ENCODE assay signal across 20 cellular contexts in the genomic region with DNA sequence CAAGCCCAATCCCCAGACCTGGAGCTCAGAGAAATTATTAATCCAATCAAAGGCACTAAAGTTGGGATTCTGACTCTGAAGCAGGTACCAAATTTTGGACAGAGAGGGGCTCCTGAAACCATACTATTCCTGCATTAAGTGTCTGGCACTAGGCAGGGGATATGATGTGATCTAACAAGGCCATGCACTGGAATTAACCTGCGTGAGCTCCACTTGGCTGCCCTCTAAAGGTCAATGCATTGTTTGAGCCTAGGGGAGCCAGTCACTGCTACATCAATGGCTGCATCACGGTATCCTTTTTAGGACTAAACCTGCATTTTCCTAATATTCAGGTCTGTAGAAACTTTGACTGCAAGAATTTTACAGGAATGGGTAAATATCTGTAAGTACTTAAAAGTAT. TPM values are rescaled to one million over a fixed set of nuclear protein-coding genes. Genes with fewer than 3 reads are reported as not detected.
DNase-seq lines count a peak whose midpoint lies in the region; ATAC-seq, FAIRE-seq and TF ChIP-seq lines count a peak whose summit lies in the region.
"Had no signal": no experiment of that assay in that cellular context is flagged by ENCODE, and none has a peak within 500 bp of the region (broad histone marks: within the 10 kb centered on the region; RNA-seq: fewer than 3 reads in every experiment).

No MANE protein-coding gene starts in this region.

- no peaks in the 10 kb centered on the region for H3K9me2 ChIP-seq in HCT116 (ENCODE audit: insufficient read depth)

- H3K27me3 Mint-ChIP-seq in endodermal cell (ENCODE audit: insufficient read depth), result no peaks in the 10 kb centered on the region
- H3K27me3 Mint-ChIP-seq in CD8-positive, alpha-beta T cell (ENCODE audit: low read depth), result no peaks in the 10 kb centered on the region

- no peak overlapping the region for H3K4me3 ChIP-seq in A549
- no peak overlapping the region for H3K4me3 ChIP-seq in HCT116 (replicated peaks in 1 of 2; ENCODE audit: low read depth in 1 of 2, low read length in 2 of 2)
- no peak overlapping the region for H3K4me3 ChIP-seq in RWPE2 (ENCODE audit: severe bottlenecking)
- H3K4me3 ChIP-seq in endodermal cell (ENCODE audit: low read length), result no peak overlapping the region
- H3K4me3 ChIP-seq in CD8-positive, alpha-beta T cell (ENCODE audit: low read depth, low read length), result no peak overlapping the region
- H3K4me3 ChIP-seq: right atrium auricular region had no signal

- H3K36me3 Mint-ChIP-seq in endodermal cell (ENCODE audit: low read depth), result peaks cover 1% of the 10 kb centered on the region
- H3K36me3 Mint-ChIP-seq in CD8-positive, alpha-beta T cell, result no peaks in the 10 kb centered on the region
- H3K36me3 Mint-ChIP-seq: naive B cell; stimulated activated memory B cell treated with anti-CD40 and anti-IgM and Interleukin-4, amounts not matched to agents 10 μg/mL and 1 μg/mL and 100 μg/mL, for 72 hours had no signal

- H3K4me3 Mint-ChIP-seq in endodermal cell, result no peak overlapping the region
- no peak overlapping the region for H3K4me3 Mint-ChIP-seq in CD8-positive, alpha-beta T cell
- H3K4me3 Mint-ChIP-seq: naive B cell; stimulated activated memory B cell treated with anti-CD40 and anti-IgM and Interleukin-4, amounts not matched to agents 10 μg/mL and 1 μg/mL and 100 μg/mL, for 72 hours had no signal

- CTCF ChIA-PET in A549 (lab: Yijun Ruan, JAX) (interaction anchor here (0.6 to 0.8 kb wide), 2 partner anchors 20 to 376 kb away, joined by 3 read pairs; no protein-coding TSS in a partner anchor), HCT116 (lab: Charles Lee) (interaction anchor here (1.1 kb wide), 1 partner anchor 43 kb away, joined by 3 read pairs; no protein-coding TSS in a partner anchor)
- CTCF ChIA-PET in CD8-positive, alpha-beta T cell (lab: Charles Lee), result interaction anchor here (10.4 kb wide), 1 partner anchor 14 kb away, joined by 293 read pairs; no protein-coding TSS in a partner anchor

- H3K4me1 ChIP-seq in A549 (no peaks in the 10 kb centered on the region), HCT116 (ENCODE audit: control insufficient read depth in 1 of 2, insufficient read depth in 2 of 2, low read length in 2 of 2) (no peaks in the 10 kb centered on the region), RWPE2 (ENCODE audit: insufficient read depth, poor library complexity, severe bottlenecking) (no peaks in the 10 kb centered on the region), endodermal cell (ENCODE audit: control insufficient read depth, insufficient read depth, low read length) (no peaks in the 10 kb centered on the region)
- peaks cover 15% of the 10 kb centered on the region for H3K4me1 ChIP-seq in CD8-positive, alpha-beta T cell (ENCODE audit: insufficient read depth, low read length)
- H3K4me1 ChIP-seq: right atrium auricular region had no signal

- RAD21 ChIA-PET in HCT116 (lab: Charles Lee; ENCODE audit: low non-redundant PET in 1 of 2, low total read pairs in 2 of 2, uncharacterized antibody in 2 of 2, unreplicated experiment in 2 of 2), result no interaction called here

- no peaks in the 10 kb centered on the region for H4K20me1 ChIP-seq in HCT116 (ENCODE audit: insufficient read depth)

- no peak overlapping the region for H3K27ac Mint-ChIP-seq in endodermal cell
- no peak overlapping the region for H3K27ac Mint-ChIP-seq in CD8-positive, alpha-beta T cell
- H3K27ac Mint-ChIP-seq: stimulated activated memory B cell treated with anti-CD40 and anti-IgM and Interleukin-4, amounts not matched to agents 10 μg/mL and 1 μg/mL and 100 μg/mL, for 72 hours had no signal

- FAIRE-seq in A549 (lab: Jason Lieb, UNC), result no peak
- FAIRE-seq: frontal cortex, GM12892, RCC 7860 had no signal

- H3K36me3 ChIP-seq in HCT116 (ENCODE audit: control insufficient read depth in 1 of 2, insufficient read depth in 2 of 2, low read length in 2 of 2) (no peaks in the 10 kb centered on the region), RWPE2 (ENCODE audit: low read depth) (no peaks in the 10 kb centered on the region), endodermal cell (ENCODE audit: control insufficient read depth, insufficient read depth, low read length) (no peaks in the 10 kb centered on the region)
- no peaks in the 10 kb centered on the region for H3K36me3 ChIP-seq in CD8-positive, alpha-beta T cell (ENCODE audit: insufficient read depth, low read length)
- H3K36me3 ChIP-seq: right atrium auricular region had no signal

- no peaks in the 10 kb centered on the region for H3K9me3 ChIP-seq in A549
- H3K9me3 ChIP-seq in HCT116 (ENCODE audit: control insufficient read depth in 1 of 2, insufficient read depth in 1 of 2, low read depth in 1 of 2, low read length in 2 of 2), result no peaks in the 10 kb centered on the region
- H3K9me3 ChIP-seq in RWPE2 (ENCODE audit: severe bottlenecking), result no peaks in the 10 kb centered on the region
- H3K9me3 ChIP-seq in endodermal cell (ENCODE audit: control insufficient read depth, low read length), result peaks cover 25% of the 10 kb centered on the region
- no peaks in the 10 kb centered on the region for H3K9me3 ChIP-seq in CD8-positive, alpha-beta T cell (ENCODE audit: low read length)
- H3K9me3 ChIP-seq: right atrium auricular region had no signal

- ATAC-seq in A549 (peak; percentile 73; a peak in 5 of 6 replicates), HCT116 (peak; percentile 86), RWPE2 (ENCODE audit: low read depth) (peak; percentile 65; the same call in 2 of the 3 replicates)
- ATAC-seq in CD8-positive, alpha-beta T cell, result no peak
- ATAC-seq: stimulated activated memory B cell treated with anti-CD40 and anti-IgM and Interleukin-4, amounts not matched to agents 10 μg/mL and 1 μg/mL and 100 μg/mL, for 72 hours had no signal

- H3K27me3 ChIP-seq in HCT116 (ENCODE audit: insufficient read depth, low read length) (no peaks in the 10 kb centered on the region), RWPE2 (ENCODE audit: insufficient read depth, poor library complexity, severe bottlenecking) (no peaks in the 10 kb centered on the region), endodermal cell (ENCODE audit: control insufficient read depth, insufficient read depth, low read length, poor library complexity, severe bottlenecking) (no peaks in the 10 kb centered on the region)
- no peaks in the 10 kb centered on the region for H3K27me3 ChIP-seq in CD8-positive, alpha-beta T cell (ENCODE audit: insufficient read depth, low read length)
- H3K27me3 ChIP-seq: right atrium auricular region had no signal

- H3K9me3 Mint-ChIP-seq in endodermal cell, result peaks cover 7% of the 10 kb centered on the region
- H3K9me3 Mint-ChIP-seq in CD8-positive, alpha-beta T cell, result no peaks in the 10 kb centered on the region
- H3K9me3 Mint-ChIP-seq: stimulated activated memory B cell treated with anti-CD40 and anti-IgM and Interleukin-4, amounts not matched to agents 10 μg/mL and 1 μg/mL and 100 μg/mL, for 72 hours had no signal

- H3K79me2 ChIP-seq in HCT116 (ENCODE audit: insufficient read depth, low read length), result no peaks in the 10 kb centered on the region

- intact Hi-C loops in HCT116 (cut with micrococcal nuclease), result no loop called here
- intact Hi-C loops in CD8-positive, alpha-beta T cell (cut with DNase I, micrococcal nuclease), result loop anchor here in 1 of 2 experiments (10.0 kb wide), 2 partner anchors 182 to 332 kb away; no protein-coding TSS in a partner anchor

- TF ChIP-seq POLR2A in A549 (IDR thresholded peaks at IDR 0.05; ENCODE audit: low read length) (no peak), HCT116 (IDR thresholded peaks at IDR 0.05; ENCODE audit: borderline replicate concordance, extremely low read depth, insufficient read depth, insufficient read length) (no peak)

- no peak overlapping the region for H3K27ac ChIP-seq in A549
- H3K27ac ChIP-seq in HCT116 (ENCODE audit: low read depth, low read length), result no peak overlapping the region
- H3K27ac ChIP-seq in RWPE2 (ENCODE audit: poor library complexity, severe bottlenecking), result no peak overlapping the region
- no peak overlapping the region for H3K27ac ChIP-seq in endodermal cell (ENCODE audit: low read depth, low read length)
- H3K27ac ChIP-seq in CD8-positive, alpha-beta T cell (ENCODE audit: low read depth, low read length), result no peak overlapping the region
- H3K27ac ChIP-seq: right atrium auricular region had no signal

- TF ChIP-seq RAD21 in A549 (conservative IDR thresholded peaks at IDR 0.05 in 1 of 2, IDR thresholded peaks at IDR 0.05 in 1 of 2) (no peak), HCT116 (IDR thresholded peaks at IDR 0.05; ENCODE audit: low read depth) (peak; percentile 41; the same call in 1 of the 2 replicates)

- BruUV-seq in HCT116 (replicated peaks; lab: Mats Ljungman, UMichigan), result no TSS peak

- H3K4me1 Mint-ChIP-seq in endodermal cell, result peaks cover 22% of the 10 kb centered on the region
- peaks cover 16% of the 10 kb centered on the region for H3K4me1 Mint-ChIP-seq in CD8-positive, alpha-beta T cell (ENCODE audit: low read depth)
- H3K4me1 Mint-ChIP-seq: naive B cell; stimulated activated memory B cell treated with anti-CD40 and anti-IgM and Interleukin-4, amounts not matched to agents 10 μg/mL and 1 μg/mL and 100 μg/mL, for 72 hours had no signal

- TF ChIP-seq EP300 in A549 (IDR thresholded peaks at IDR 0.05), result no peak

- peak in 1 of 2 experiments; percentile 9 for DNase-seq in A549 (ENCODE audit: low read depth in 1 of 2, low spot score in 1 of 2)
- DNase-seq in HCT116 (ENCODE audit: low read depth, low spot score), result no peak
- DNase-seq in RWPE2 (ENCODE audit: low spot score), result no peak
- DNase-seq in endodermal cell, result peak; percentile 77
- no peak for DNase-seq in activated CD4-positive, CD25-positive, alpha-beta regulatory T cell (lab: John Stamatoyannopoulos, UW)
- DNase-seq in HCEC 1CT, result no peak
- no peak for DNase-seq in CD8-positive, alpha-beta T cell
- DNase-seq in NCI-H1694 (lab: John Stamatoyannopoulos, UW), result no peak
- DNase-seq: activated naive CD4-positive, alpha-beta T cell treated with Interleukin-2 at 50 U/mL for 16 hours; effector memory CD4-positive, alpha-beta T cell; naive B cell; NCI-H2227 treated with DMSO at 0.1 percent for 48 hours; stimulated activated CD4-positive, alpha-beta T cell treated with anti-CD3 and anti-CD28 coated beads, Interleukin-4, amount 100 ng/mL, for 4 hours; T1000 had no signal

- H3K4me2 ChIP-seq in A549 (no peak overlapping the region), HCT116 (ENCODE audit: low read length) (no peak overlapping the region)

- H3K9ac ChIP-seq in HCT116 (ENCODE audit: low read length), result no peak overlapping the region
- H3K9ac ChIP-seq in endodermal cell (ENCODE audit: extremely low read depth, low read length, poor library complexity, severe bottlenecking), result no peak overlapping the region

- H2AFZ ChIP-seq in HCT116 (ENCODE audit: low read depth, low read length, poor library complexity, severe bottlenecking), result no peak overlapping the region

- POLR2A ChIA-PET in A549 (lab: Yijun Ruan, JAX) (no interaction called here), HCT116 (lab: Charles Lee) (no interaction called here)
- POLR2A ChIA-PET in CD8-positive, alpha-beta T cell (lab: Charles Lee), result interaction anchor here (1.3 kb wide), 1 partner anchor 17 kb away, joined by 5 read pairs; no protein-coding TSS in a partner anchor

- WGBS in A549 (ENCODE audit: missing lambda C conversion rate), result 53% methylated on average over 2 of the region's 2 CpGs
- 67 to 74% methylated on average over 1 to 2 of the region's 2 CpGs for WGBS in endodermal cell (ENCODE audit: insufficient coverage in 1 of 2, insufficient read length in 1 of 2), 2 experiments

- TF ChIP-seq CTCF in A549 (IDR thresholded peaks at IDR 0.05) (no peak), HCT116 (IDR thresholded peaks at IDR 0.05 in 2 of 3, conservative IDR thresholded peaks at IDR 0.05 in 1 of 3; ENCODE audit: borderline replicate concordance in 1 of 3, insufficient read depth in 1 of 3, low read depth in 2 of 3, low read length in 2 of 3) (peak; percentile 7 to 25 (median 9); a peak in 1 of 6 replicates), RWPE2 (IDR thresholded peaks at IDR 0.05; ENCODE audit: poor library complexity, severe bottlenecking) (peak; percentile 32), endodermal cell (conservative IDR thresholded peaks at IDR 0.05) (peak; percentile 65)
- TF ChIP-seq CTCF in CD8-positive, alpha-beta T cell (IDR thresholded peaks at IDR 0.05), result no peak

RNA-seq across cellular contexts. Expression of a gene that starts 42.1 kb away (rescaled TPM):
- polyA plus RNA-seq in A549 (2011; rRNA removed), result 0.16 and 0.17 TPM in 2 replicates
- polyA plus RNA-seq in A549 (2012; cell fraction: cytosol; rRNA removed), result not detected in 2 replicates
- polyA plus RNA-seq in A549 (2012; cell fraction: nucleus; rRNA removed), result not detected in 2 replicates
- 0.09 to 0.25 TPM (median 0.20 TPM) in 3 replicates for polyA plus RNA-seq in A549 (2017; fragmentation: RNase III; extraction: RNeasy Plus Mini Kit Qiagen cat#74134 plus additional on column Dnase treatment)
- polyA minus RNA-seq in A549 (2011; rRNA and poly(A)+ RNA removed), result not detected in 2 replicates
- 1.3 TPM for total RNA-seq in HCT116 (2021; ENCODE audit: unreplicated experiment)
- 0.12 and 0.23 TPM in 2 replicates for polyA plus RNA-seq in HCT116 (2012)
- total RNA-seq in endodermal cell, result 1 to 10 TPM in 1 of 2 donors, under 1 TPM in 1; 0.33 to 1.1 TPM
- polyA plus RNA-seq in endodermal cell (2013, experiment 1 of 2), result 0.53 TPM
- 0.79 TPM for polyA plus RNA-seq in endodermal cell (2013, experiment 2 of 2)
- total RNA-seq in CD8-positive, alpha-beta T cell, result under 1 TPM in 1 of 2 experiments, not detected in 1; 0.14 TPM
- total RNA-seq: M059J had no signal

Comparison
In these comparisons a context has a peak if more than half of its experiments do, and no peak if none do; other contexts are left out.
1. CTCF ChIP-seq: peak in HCT116 (3 of 3), RWPE2 (single experiment) and endodermal cell (single experiment); none in A549 (single experiment) and CD8-positive, alpha-beta T cell (single experiment).